ENCODE assay signal across 34 cellular contexts in the genomic region with DNA sequence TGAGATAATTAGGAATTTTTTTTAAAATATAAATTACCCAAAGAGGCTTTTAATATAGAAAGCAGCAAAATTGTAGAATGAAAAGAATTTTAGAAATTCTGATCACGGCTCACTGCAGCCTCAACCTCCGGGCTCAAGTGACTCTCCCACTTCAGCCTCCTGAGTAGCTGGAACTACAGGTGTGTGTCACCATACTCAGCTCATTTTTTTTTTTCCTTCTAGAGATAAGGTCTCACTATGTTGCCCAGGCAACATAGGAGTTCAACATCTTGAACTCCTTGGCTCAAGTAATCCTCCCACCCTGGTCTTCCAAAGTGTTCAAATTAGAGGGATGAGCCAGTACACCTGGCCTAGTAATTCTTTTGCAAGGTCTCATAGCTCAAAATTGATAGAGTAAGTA.
"Had no signal": no experiment of that assay in that cellular context is flagged by ENCODE, and none has a peak within 500 bp of the region (broad histone marks: within the 10 kb centered on the region; RNA-seq: fewer than 3 reads in every experiment).

No MANE protein-coding gene starts in this region.

- H3K4me1 ChIP-seq: adrenal gland, body of pancreas, breast epithelium had no signal

- H3K27me3 ChIP-seq: adrenal gland, body of pancreas, brain microvascular endothelial cell, breast epithelium had no signal

- H3K36me3 Mint-ChIP-seq: activated naive CD4-positive, alpha-beta T cell treated with anti-CD3 and anti-CD28 coated beads, Interleukin-2, amount 50 U/mL, for 72 hours; activated naive CD8-positive, alpha-beta T cell treated with anti-CD3 and anti-CD28 coated beads for 36 hours had no signal

- H3K4me3 ChIP-seq: adrenal gland, body of pancreas, breast epithelium had no signal

- H3K27ac ChIP-seq: adrenal gland, body of pancreas, brain microvascular endothelial cell, breast epithelium, VCaP had no signal

- DNase-seq: activated CD4-positive, alpha-beta memory T cell treated with anti-CD3 and anti-CD28 coated beads, Interleukin-2, amount 10 ng/mL, durations not matched to agents 7 days and 5 days; activated CD4-positive, alpha-beta T cell treated with anti-CD3 and anti-CD28 coated beads for 1 hour; activated CD4-positive, alpha-beta T cell treated with anti-CD3 and anti-CD28 coated beads for 36 hours; activated CD4-positive, alpha-beta T cell treated with anti-CD3 and anti-CD28 coated beads for 48 hours; activated CD4-positive, alpha-beta T cell treated with anti-CD3 and anti-CD28 coated beads, Interleukin-2, amount 10 ng/mL, durations not matched to agents 7 days and 5 days; activated CD4-positive, alpha-beta T cell treated with anti-CD3 and anti-CD28 coated beads, Interleukin-2, amount 50 U/mL, for 48 hours; activated CD4-positive, CD25-positive, alpha-beta regulatory T cell; activated CD8-positive, alpha-beta memory T cell treated with anti-CD3 and anti-CD28 coated beads for 24 hours; activated CD8-positive, alpha-beta memory T cell treated with anti-CD3 and anti-CD28 coated beads, Interleukin-2, amount 10 ng/mL, durations not matched to agents 7 days and 5 days; activated CD8-positive, alpha-beta memory T cell treated with anti-CD3 and anti-CD28 coated beads, Interleukin-2, amount 50 U/mL, for 48 hours; activated CD8-positive, alpha-beta T cell treated with anti-CD3 and anti-CD28 coated beads, Interleukin-2, amount 10 ng/mL, durations not matched to agents 7 days and 5 days; activated effector memory CD4-positive, alpha-beta T cell treated with Interleukin-2 at 50 U/mL for 16 hours; activated gamma-delta T cell treated with Interleukin-2 at 50 U/mL for 16 hours; activated naive CD4-positive, alpha-beta T cell; activated naive CD4-positive, alpha-beta T cell treated with anti-CD3 and anti-CD28 coated beads for 36 hours; activated naive CD4-positive, alpha-beta T cell treated with anti-CD3 and anti-CD28 coated beads, Interleukin-2, amount 50 U/mL, for 16 hours; activated naive CD8-positive, alpha-beta T cell treated with anti-CD3 and anti-CD28 coated beads for 36 hours; activated T-cell treated with anti-CD3 and anti-CD28 coated beads, Interleukin-2, amount 50 U/mL, for 24 hours; activated T-cell treated with anti-CD3 and anti-CD28 coated beads, Interleukin-2, amount 50 U/mL, for 48 hours; adrenal gland; amniotic stem cell; aorta; body of pancreas; brain microvascular endothelial cell; central memory CD4-positive, alpha-beta T cell; T-helper 1 cell; T-helper 9 cell had no signal

- H3K36me3 ChIP-seq: breast epithelium had no signal

- H3K27ac Mint-ChIP-seq: activated CD4-positive, alpha-beta memory T cell treated with anti-CD3 and anti-CD28 coated beads, Interleukin-2, amount 10 ng/mL, durations not matched to agents 7 days and 5 days; activated CD4-positive, alpha-beta T cell treated with anti-CD3 and anti-CD28 coated beads for 36 hours; activated CD4-positive, alpha-beta T cell treated with anti-CD3 and anti-CD28 coated beads, Interleukin-2, amount 10 ng/mL, durations not matched to agents 7 days and 5 days; activated CD8-positive, alpha-beta memory T cell treated with anti-CD3 and anti-CD28 coated beads, Interleukin-2, amount 10 ng/mL, durations not matched to agents 7 days and 5 days; activated CD8-positive, alpha-beta T cell treated with anti-CD3 and anti-CD28 coated beads, Interleukin-2, amount 10 ng/mL, durations not matched to agents 7 days and 5 days; activated naive CD4-positive, alpha-beta T cell treated with anti-CD3 and anti-CD28 coated beads for 36 hours; activated naive CD4-positive, alpha-beta T cell treated with anti-CD3 and anti-CD28 coated beads, Interleukin-2, amount 50 U/mL, for 72 hours; activated naive CD8-positive, alpha-beta T cell treated with anti-CD3 and anti-CD28 coated beads for 36 hours; activated T-cell treated with anti-CD3 and anti-CD28 coated beads, Interleukin-2, amount 50 U/mL, for 24 hours; activated T-helper 2 cell treated with anti-CD3 and anti-CD28 coated beads, Interferon-gamma antibody, Interleukin-2, Interleukin-4, amounts not matched to agents 10 μg/mL and 5 μg/mL and 100 μg/mL, durations not matched to agents 14 hours and 24 hours and 36 hours; T-helper 1 cell treated with Interleukin-12 subunit alpha and Interleukin-12 subunit beta and Interleukin-4 antibody, amounts not matched to agents 30 μg/mL and 1 μg/mL, for 36 hours; T-helper 2 cell treated with Interferon-gamma antibody and Interleukin-4, amounts not matched to agents 5 μg/mL and 100 μg/mL, for 36 hours had no signal

- H3K27me3 Mint-ChIP-seq: activated CD4-positive, alpha-beta memory T cell treated with anti-CD3 and anti-CD28 coated beads, Interleukin-2, amount 10 ng/mL, durations not matched to agents 7 days and 5 days; activated CD4-positive, alpha-beta T cell treated with anti-CD3 and anti-CD28 coated beads for 36 hours; activated CD4-positive, alpha-beta T cell treated with anti-CD3 and anti-CD28 coated beads, Interleukin-2, amount 10 ng/mL, durations not matched to agents 7 days and 5 days; activated CD8-positive, alpha-beta memory T cell treated with anti-CD3 and anti-CD28 coated beads, Interleukin-2, amount 10 ng/mL, durations not matched to agents 7 days and 5 days; activated naive CD8-positive, alpha-beta T cell treated with anti-CD3 and anti-CD28 coated beads for 36 hours; activated T-cell treated with anti-CD3 and anti-CD28 coated beads, Interleukin-2, amount 50 U/mL, for 24 hours had no signal

- ATAC-seq: activated CD4-positive, alpha-beta T cell treated with anti-CD3 and anti-CD28 coated beads for 36 hours; activated CD4-positive, CD25-positive, alpha-beta regulatory T cell treated with anti-CD3 and anti-CD28 coated beads, Interleukin-2, amount 50 U/mL, for 24 hours; activated CD8-positive, alpha-beta memory T cell treated with anti-CD3 and anti-CD28 coated beads, Interleukin-2, amount 10 ng/mL, durations not matched to agents 7 days and 5 days; activated CD8-positive, alpha-beta T cell treated with anti-CD3 and anti-CD28 coated beads, Interleukin-2, amount 10 ng/mL, durations not matched to agents 7 days and 5 days; activated naive CD4-positive, alpha-beta T cell treated with anti-CD3 and anti-CD28 coated beads, Interleukin-2, amount 50 U/mL, for 72 hours; body of pancreas had no signal

- H3K9me3 ChIP-seq: adrenal gland, body of pancreas, breast epithelium had no signal

- H3K4me1 Mint-ChIP-seq: activated CD4-positive, alpha-beta memory T cell treated with anti-CD3 and anti-CD28 coated beads, Interleukin-2, amount 10 ng/mL, durations not matched to agents 7 days and 5 days; activated CD4-positive, alpha-beta T cell treated with anti-CD3 and anti-CD28 coated beads for 36 hours; activated CD4-positive, alpha-beta T cell treated with anti-CD3 and anti-CD28 coated beads, Interleukin-2, amount 10 ng/mL, durations not matched to agents 7 days and 5 days; activated CD8-positive, alpha-beta memory T cell treated with anti-CD3 and anti-CD28 coated beads, Interleukin-2, amount 10 ng/mL, durations not matched to agents 7 days and 5 days; activated naive CD8-positive, alpha-beta T cell treated with anti-CD3 and anti-CD28 coated beads for 36 hours had no signal

- H3K9me3 Mint-ChIP-seq: activated CD4-positive, alpha-beta memory T cell treated with anti-CD3 and anti-CD28 coated beads, Interleukin-2, amount 10 ng/mL, durations not matched to agents 7 days and 5 days; activated CD4-positive, alpha-beta T cell treated with anti-CD3 and anti-CD28 coated beads, Interleukin-2, amount 10 ng/mL, durations not matched to agents 7 days and 5 days; activated naive CD4-positive, alpha-beta T cell treated with anti-CD3 and anti-CD28 coated beads for 36 hours; activated naive CD4-positive, alpha-beta T cell treated with anti-CD3 and anti-CD28 coated beads, Interleukin-2, amount 50 U/mL, for 72 hours; activated naive CD8-positive, alpha-beta T cell treated with anti-CD3 and anti-CD28 coated beads for 36 hours; activated T-cell treated with anti-CD3 and anti-CD28 coated beads, Interleukin-2, amount 50 U/mL, for 24 hours; activated T-helper 2 cell treated with anti-CD3 and anti-CD28 coated beads, Interferon-gamma antibody, Interleukin-2, Interleukin-4, amounts not matched to agents 10 μg/mL and 5 μg/mL and 100 μg/mL, durations not matched to agents 14 hours and 24 hours and 36 hours; T-helper 1 cell treated with Interleukin-12 subunit alpha and Interleukin-12 subunit beta and Interleukin-4 antibody, amounts not matched to agents 30 μg/mL and 1 μg/mL, for 36 hours; T-helper 2 cell treated with Interferon-gamma antibody and Interleukin-4, amounts not matched to agents 5 μg/mL and 100 μg/mL, for 36 hours had no signal

- H3K4me3 Mint-ChIP-seq: activated CD4-positive, alpha-beta memory T cell treated with anti-CD3 and anti-CD28 coated beads, Interleukin-2, amount 10 ng/mL, durations not matched to agents 7 days and 5 days; activated CD4-positive, alpha-beta T cell treated with anti-CD3 and anti-CD28 coated beads for 36 hours; activated CD4-positive, alpha-beta T cell treated with anti-CD3 and anti-CD28 coated beads, Interleukin-2, amount 10 ng/mL, durations not matched to agents 7 days and 5 days; activated CD8-positive, alpha-beta memory T cell treated with anti-CD3 and anti-CD28 coated beads, Interleukin-2, amount 10 ng/mL, durations not matched to agents 7 days and 5 days; activated CD8-positive, alpha-beta T cell treated with anti-CD3 and anti-CD28 coated beads, Interleukin-2, amount 10 ng/mL, durations not matched to agents 7 days and 5 days; activated naive CD4-positive, alpha-beta T cell treated with anti-CD3 and anti-CD28 coated beads for 36 hours; activated naive CD8-positive, alpha-beta T cell treated with anti-CD3 and anti-CD28 coated beads for 36 hours; activated T-cell treated with anti-CD3 and anti-CD28 coated beads, Interleukin-2, amount 50 U/mL, for 24 hours; T-helper 1 cell treated with Interleukin-12 subunit alpha and Interleukin-12 subunit beta and Interleukin-4 antibody, amounts not matched to agents 30 μg/mL and 1 μg/mL, for 36 hours; T-helper 2 cell treated with Interferon-gamma antibody and Interleukin-4, amounts not matched to agents 5 μg/mL and 100 μg/mL, for 36 hours had no signal
